ENCODE assay signal across 9 cellular contexts in the genomic region with DNA sequence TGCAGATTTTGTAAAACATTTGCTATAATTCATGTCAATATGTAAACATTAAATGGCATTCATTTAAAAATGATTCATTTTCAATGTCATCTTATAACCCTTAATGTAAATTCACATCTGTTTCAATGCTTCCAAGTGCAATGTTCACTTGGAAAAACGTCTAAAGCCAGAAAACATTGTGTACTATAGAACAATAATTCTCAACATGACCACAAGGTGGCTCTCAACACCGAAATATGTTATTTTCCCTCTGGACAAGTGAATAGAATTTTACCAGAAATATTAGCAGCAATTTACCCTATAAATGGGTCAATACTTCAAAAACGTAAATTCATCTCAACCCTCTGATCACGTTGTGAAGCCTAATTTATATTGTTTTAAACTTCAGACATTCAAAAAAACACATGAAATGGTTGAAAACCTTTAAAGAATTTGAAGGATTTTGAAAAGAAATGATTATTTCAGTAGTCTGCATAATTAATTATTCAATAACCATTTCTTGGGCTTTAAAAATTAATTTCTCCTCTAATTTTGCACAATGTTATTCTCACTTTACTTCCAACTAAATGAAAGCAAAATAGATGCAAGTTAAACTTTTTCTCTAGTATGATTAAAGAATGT. TPM values are rescaled to one million over a fixed set of nuclear protein-coding genes. Genes with fewer than 3 reads are reported as not detected.
A peak's percentile ranks its signal among the peaks of the same experiment; 100 is the strongest.
DNase-seq lines count a peak whose midpoint lies in the region; ATAC-seq and TF ChIP-seq lines count a peak whose summit lies in the region.
"Had no signal": no experiment of that assay in that cellular context is flagged by ENCODE, and none has a peak within 500 bp of the region (broad histone marks: within the 10 kb centered on the region; RNA-seq: fewer than 3 reads in every experiment).

No MANE protein-coding gene starts in this region.

- H3K27me3 ChIP-seq in psoas muscle (ENCODE audit: insufficient read depth in 3 of 3, low read length in 2 of 3): no peaks in the 10 kb centered on the region

- no peaks in the 10 kb centered on the region for H3K9me2 ChIP-seq in OCI-LY7 (ENCODE audit: insufficient read depth, low read length)

- H3K36me3 ChIP-seq in OCI-LY7 (ENCODE audit: insufficient read depth, low read length): no peaks in the 10 kb centered on the region
- no peaks in the 10 kb centered on the region for H3K36me3 ChIP-seq in psoas muscle (ENCODE audit: insufficient read depth in 1 of 2, low read depth in 1 of 2)

- no peak overlapping the region for H3K4me3 ChIP-seq in OCI-LY7 (ENCODE audit: low read depth, low read length, poor library complexity, severe bottlenecking)
- H3K4me3 ChIP-seq in psoas muscle: no peak overlapping the region

- H4K20me1 ChIP-seq in OCI-LY7 (ENCODE audit: insufficient read depth, low read length): no peaks in the 10 kb centered on the region

- no peak overlapping the region for H3K4me2 ChIP-seq in OCI-LY7 (ENCODE audit: low read length)

- POLR2A ChIA-PET in OCI-LY7 (lab: Charles Lee): no interaction called here

- no peak overlapping the region for H2AFZ ChIP-seq in OCI-LY7 (ENCODE audit: low read length)

- CTCF ChIA-PET in OCI-LY7 (lab: Charles Lee; ENCODE audit: unreplicated experiment): no interaction called here

- H3K9me3 ChIP-seq in OCI-LY7 (ENCODE audit: low read length): no peaks in the 10 kb centered on the region
- H3K9me3 ChIP-seq in psoas muscle: no peaks in the 10 kb centered on the region

- H3K27ac Mint-ChIP-seq in endothelial cell (ENCODE audit: unreplicated experiment): no peak overlapping the region
- H3K27ac Mint-ChIP-seq: activated naive CD8-positive, alpha-beta T cell treated with anti-CD3 and anti-CD28 coated beads, Interleukin-2, amount 10 ng/mL, durations not matched to agents 7 days and 5 days had no signal

- H3K4me1 Mint-ChIP-seq in endothelial cell (ENCODE audit: unreplicated experiment): peaks cover 2% of the 10 kb centered on the region
- H3K4me1 Mint-ChIP-seq: activated naive CD8-positive, alpha-beta T cell treated with anti-CD3 and anti-CD28 coated beads, Interleukin-2, amount 10 ng/mL, durations not matched to agents 7 days and 5 days had no signal

- H3K4me1 ChIP-seq in OCI-LY7 (ENCODE audit: insufficient read depth, low read length, poor library complexity, severe bottlenecking): no peaks in the 10 kb centered on the region
- H3K4me1 ChIP-seq in psoas muscle: no peaks in the 10 kb centered on the region

- H3K27ac ChIP-seq in OCI-LY7 (ENCODE audit: low read depth, low read length, poor library complexity, severe bottlenecking): no peak overlapping the region
- H3K27ac ChIP-seq in psoas muscle: no peak overlapping the region

- WGBS in psoas muscle, 3 donors: 1 to 2% (median 1%) methylated on average over 4 of the region's 4 CpGs

- no peak for ATAC-seq in psoas muscle
- no peak for ATAC-seq in HG03095 (IDR thresholded peaks at IDR 0.05; ENCODE audit: unreplicated experiment)
- no peak for ATAC-seq in HG03097 (IDR thresholded peaks at IDR 0.05; ENCODE audit: low FRiP score, unreplicated experiment)

- TF ChIP-seq CTCF in OCI-LY7 (conservative IDR thresholded peaks at IDR 0.05; ENCODE audit: low read length) (peak; percentile 86), endothelial cell (IDR thresholded peaks at IDR 0.05; ENCODE audit: unreplicated experiment) (peak; percentile 95), psoas muscle (IDR thresholded peaks at IDR 0.05) (peak; percentile 49)

- intact Hi-C loops in OCI-LY7 (cut with micrococcal nuclease; ENCODE audit: unreplicated experiment) (no loop called here), psoas muscle (cut with DNase I) (no loop called here)

- no peaks in the 10 kb centered on the region for H3K79me2 ChIP-seq in OCI-LY7 (ENCODE audit: insufficient read depth, low read depth, low read length)

- no peaks in the 10 kb centered on the region for H3K9me3 Mint-ChIP-seq in endothelial cell (ENCODE audit: unreplicated experiment)
- H3K9me3 Mint-ChIP-seq: activated naive CD8-positive, alpha-beta T cell treated with anti-CD3 and anti-CD28 coated beads, Interleukin-2, amount 10 ng/mL, durations not matched to agents 7 days and 5 days had no signal

- no TSS peak for BruUV-seq in OCI-LY7 (replicated peaks; lab: Mats Ljungman, UMichigan)

- peak; percentile 16 for DNase-seq in SKM-1 treated with dmso at 0.1 percent for 144 hours (lab: John Stamatoyannopoulos, UW; ENCODE audit: unreplicated experiment)
- DNase-seq in SKM-1 (lab: John Stamatoyannopoulos, UW; ENCODE audit: unreplicated experiment): no peak
- DNase-seq in HT-29 (ENCODE audit: low spot score): peak; percentile 71
- DNase-seq in OCI-LY7 (ENCODE audit: low spot score): peak; percentile 47
- peak; percentile 21 for DNase-seq in endothelial cell (ENCODE audit: low spot score)
- no peak for DNase-seq in psoas muscle
- DNase-seq: activated naive CD8-positive, alpha-beta T cell treated with anti-CD3 and anti-CD28 coated beads, Interleukin-2, amount 10 ng/mL, durations not matched to agents 7 days and 5 days had no signal

- no peak overlapping the region for H3K4me3 Mint-ChIP-seq in endothelial cell (ENCODE audit: unreplicated experiment)
- H3K4me3 Mint-ChIP-seq: activated naive CD8-positive, alpha-beta T cell treated with anti-CD3 and anti-CD28 coated beads, Interleukin-2, amount 10 ng/mL, durations not matched to agents 7 days and 5 days had no signal

- peaks cover 5% of the 10 kb centered on the region for H3K36me3 Mint-ChIP-seq in endothelial cell (ENCODE audit: low read depth, unreplicated experiment)
- H3K36me3 Mint-ChIP-seq: activated naive CD8-positive, alpha-beta T cell treated with anti-CD3 and anti-CD28 coated beads, Interleukin-2, amount 10 ng/mL, durations not matched to agents 7 days and 5 days had no signal

- H3K27me3 Mint-ChIP-seq in endothelial cell (ENCODE audit: unreplicated experiment): no peaks in the 10 kb centered on the region
- H3K27me3 Mint-ChIP-seq: activated naive CD8-positive, alpha-beta T cell treated with anti-CD3 and anti-CD28 coated beads, Interleukin-2, amount 10 ng/mL, durations not matched to agents 7 days and 5 days had no signal

RNA-seq across cellular contexts. Expression of a gene that starts 11.0 kb away (rescaled TPM):
- total RNA-seq in HT-29 (2014; rRNA removed; shearing (Covaris generic)): not detected in 2 replicates
- total RNA-seq in OCI-LY7 (2014; rRNA removed; shearing (Covaris generic)): not detected in 2 replicates
- total RNA-seq in OCI-LY7 (2022): not detected in 2 replicates
- 15.8 TPM for total RNA-seq in endothelial cell (ENCODE audit: unreplicated experiment)
- total RNA-seq in psoas muscle: not detected
- under 1 TPM in 1 of 3 donors, not detected in 2; 0.03 TPM for polyA plus RNA-seq in psoas muscle
- total RNA-seq: activated naive CD8-positive, alpha-beta T cell treated with anti-CD3 and anti-CD28 coated beads, Interleukin-2, amount 10 ng/mL, durations not matched to agents 7 days and 5 days had no signal

Comparison
In these comparisons a context has a peak if more than half of its experiments do, and no peak if none do; other contexts are left out.
1. DNase-seq: peak in SKM-1 treated with dmso at 0.1 percent for 144 hours (single experiment), HT-29 (single experiment), OCI-LY7 (single experiment) and endothelial cell (single experiment); none in SKM-1 (single experiment) and psoas muscle (0 of 2).
2. RNA of a gene that starts 11.0 kb away (total RNA-seq): 15.8 TPM in endothelial cell (single experiment); not detected in HT-29, not detected in OCI-LY7 and not detected in psoas muscle; every median in the first group is over 10 times any median in the second.
3. Peak in every context shown above with its lines, with median percentiles within 50 percentile points of each other: CTCF ChIP-seq.